Comparison of ENCODE assay signal across 1 cellular context in the genomic region with DNA sequence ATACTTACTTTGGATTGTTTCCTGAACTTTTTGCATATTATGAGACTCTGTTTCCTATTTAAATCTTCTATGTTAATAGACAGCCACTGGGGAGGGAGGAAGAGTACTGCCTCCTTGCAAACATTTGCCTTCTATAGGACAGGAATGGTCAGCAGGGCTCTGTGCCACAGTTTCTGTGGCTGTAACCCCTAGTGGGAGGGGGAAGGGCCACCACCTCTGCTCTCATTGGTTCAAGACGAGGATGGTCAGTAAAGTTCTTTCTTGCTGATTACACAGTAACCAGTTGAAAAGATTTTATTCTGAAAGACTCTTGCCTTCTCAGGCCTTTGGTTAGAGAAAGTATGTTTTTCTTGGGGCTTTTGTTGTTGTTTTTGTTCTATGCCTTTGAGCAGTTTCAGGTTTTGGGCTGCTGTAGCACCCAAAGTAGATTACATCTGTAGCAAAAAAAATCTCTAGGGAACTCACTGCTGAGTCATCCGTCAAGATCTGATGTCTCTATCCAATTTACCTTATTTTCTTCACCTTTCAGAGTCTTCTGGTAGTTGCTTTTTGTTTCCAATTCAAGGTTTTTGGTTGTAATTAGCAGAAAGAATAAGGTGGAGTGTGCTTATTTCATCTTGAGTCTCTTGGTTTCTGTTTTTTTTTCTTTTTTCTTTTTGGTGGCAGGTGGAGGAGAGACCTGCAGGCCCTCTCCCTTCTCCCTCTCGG.
TF ChIP-seq lines count a peak whose summit lies in the region.

No MANE protein-coding gene starts in this region.

TF ChIP-seq in GM23338, 12 proteins besides CTCF, POLR2A, EP300 and RAD21:
- TF ChIP-seq, protein P1, sequence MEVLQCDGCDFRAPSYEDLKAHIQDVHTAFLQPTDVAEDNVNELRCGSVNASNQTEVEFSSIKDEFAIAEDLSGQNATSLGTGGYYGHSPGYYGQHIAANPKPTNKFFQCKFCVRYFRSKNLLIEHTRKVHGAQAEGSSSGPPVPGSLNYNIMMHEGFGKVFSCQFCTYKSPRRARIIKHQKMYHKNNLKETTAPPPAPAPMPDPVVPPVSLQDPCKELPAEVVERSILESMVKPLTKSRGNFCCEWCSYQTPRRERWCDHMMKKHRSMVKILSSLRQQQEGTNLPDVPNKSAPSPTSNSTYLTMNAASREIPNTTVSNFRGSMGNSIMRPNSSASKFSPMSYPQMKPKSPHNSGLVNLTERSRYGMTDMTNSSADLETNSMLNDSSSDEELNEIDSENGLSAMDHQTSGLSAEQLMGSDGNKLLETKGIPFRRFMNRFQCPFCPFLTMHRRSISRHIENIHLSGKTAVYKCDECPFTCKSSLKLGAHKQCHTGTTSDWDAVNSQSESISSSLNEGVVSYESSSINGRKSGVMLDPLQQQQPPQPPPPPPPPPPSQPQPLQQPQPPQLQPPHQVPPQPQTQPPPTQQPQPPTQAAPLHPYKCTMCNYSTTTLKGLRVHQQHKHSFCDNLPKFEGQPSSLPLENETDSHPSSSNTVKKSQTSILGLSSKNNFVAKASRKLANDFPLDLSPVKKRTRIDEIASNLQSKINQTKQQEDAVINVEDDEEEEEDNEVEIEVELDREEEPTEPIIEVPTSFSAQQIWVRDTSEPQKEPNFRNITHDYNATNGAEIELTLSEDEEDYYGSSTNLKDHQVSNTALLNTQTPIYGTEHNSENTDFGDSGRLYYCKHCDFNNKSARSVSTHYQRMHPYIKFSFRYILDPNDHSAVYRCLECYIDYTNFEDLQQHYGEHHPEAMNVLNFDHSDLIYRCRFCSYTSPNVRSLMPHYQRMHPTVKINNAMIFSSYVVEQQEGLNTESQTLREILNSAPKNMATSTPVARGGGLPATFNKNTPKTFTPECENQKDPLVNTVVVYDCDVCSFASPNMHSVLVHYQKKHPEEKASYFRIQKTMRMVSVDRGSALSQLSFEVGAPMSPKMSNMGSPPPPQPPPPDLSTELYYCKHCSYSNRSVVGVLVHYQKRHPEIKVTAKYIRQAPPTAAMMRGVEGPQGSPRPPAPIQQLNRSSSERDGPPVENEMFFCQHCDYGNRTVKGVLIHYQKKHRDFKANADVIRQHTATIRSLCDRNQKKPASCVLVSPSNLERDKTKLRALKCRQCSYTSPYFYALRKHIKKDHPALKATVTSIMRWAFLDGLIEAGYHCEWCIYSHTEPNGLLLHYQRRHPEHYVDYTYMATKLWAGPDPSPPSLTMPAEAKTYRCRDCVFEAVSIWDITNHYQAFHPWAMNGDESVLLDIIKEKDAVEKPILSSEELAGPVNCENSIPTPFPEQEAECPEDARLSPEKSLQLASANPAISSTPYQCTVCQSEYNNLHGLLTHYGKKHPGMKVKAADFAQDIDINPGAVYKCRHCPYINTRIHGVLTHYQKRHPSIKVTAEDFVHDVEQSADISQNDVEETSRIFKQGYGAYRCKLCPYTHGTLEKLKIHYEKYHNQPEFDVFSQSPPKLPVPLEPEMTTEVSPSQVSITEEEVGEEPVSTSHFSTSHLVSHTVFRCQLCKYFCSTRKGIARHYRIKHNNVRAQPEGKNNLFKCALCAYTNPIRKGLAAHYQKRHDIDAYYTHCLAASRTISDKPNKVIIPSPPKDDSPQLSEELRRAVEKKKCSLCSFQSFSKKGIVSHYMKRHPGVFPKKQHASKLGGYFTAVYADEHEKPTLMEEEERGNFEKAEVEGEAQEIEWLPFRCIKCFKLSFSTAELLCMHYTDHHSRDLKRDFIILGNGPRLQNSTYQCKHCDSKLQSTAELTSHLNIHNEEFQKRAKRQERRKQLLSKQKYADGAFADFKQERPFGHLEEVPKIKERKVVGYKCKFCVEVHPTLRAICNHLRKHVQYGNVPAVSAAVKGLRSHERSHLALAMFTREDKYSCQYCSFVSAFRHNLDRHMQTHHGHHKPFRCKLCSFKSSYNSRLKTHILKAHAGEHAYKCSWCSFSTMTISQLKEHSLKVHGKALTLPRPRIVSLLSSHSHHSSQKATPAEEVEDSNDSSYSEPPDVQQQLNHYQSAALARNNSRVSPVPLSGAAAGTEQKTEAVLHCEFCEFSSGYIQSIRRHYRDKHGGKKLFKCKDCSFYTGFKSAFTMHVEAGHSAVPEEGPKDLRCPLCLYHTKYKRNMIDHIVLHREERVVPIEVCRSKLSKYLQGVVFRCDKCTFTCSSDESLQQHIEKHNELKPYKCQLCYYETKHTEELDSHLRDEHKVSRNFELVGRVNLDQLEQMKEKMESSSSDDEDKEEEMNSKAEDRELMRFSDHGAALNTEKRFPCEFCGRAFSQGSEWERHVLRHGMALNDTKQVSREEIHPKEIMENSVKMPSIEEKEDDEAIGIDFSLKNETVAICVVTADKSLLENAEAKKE (CRISPR knock-in tag; IDR thresholded peaks at IDR 0.05): no peak
- TF ChIP-seq STAT1 (IDR thresholded peaks at IDR 0.05; ENCODE audit: unreplicated experiment): no peak
- TF ChIP-seq, protein P2, sequence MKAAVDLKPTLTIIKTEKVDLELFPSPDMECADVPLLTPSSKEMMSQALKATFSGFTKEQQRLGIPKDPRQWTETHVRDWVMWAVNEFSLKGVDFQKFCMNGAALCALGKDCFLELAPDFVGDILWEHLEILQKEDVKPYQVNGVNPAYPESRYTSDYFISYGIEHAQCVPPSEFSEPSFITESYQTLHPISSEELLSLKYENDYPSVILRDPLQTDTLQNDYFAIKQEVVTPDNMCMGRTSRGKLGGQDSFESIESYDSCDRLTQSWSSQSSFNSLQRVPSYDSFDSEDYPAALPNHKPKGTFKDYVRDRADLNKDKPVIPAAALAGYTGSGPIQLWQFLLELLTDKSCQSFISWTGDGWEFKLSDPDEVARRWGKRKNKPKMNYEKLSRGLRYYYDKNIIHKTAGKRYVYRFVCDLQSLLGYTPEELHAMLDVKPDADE (IDR thresholded peaks at IDR 0.05): no peak
- TF ChIP-seq CREB1 (CRISPR knock-in tag; IDR thresholded peaks at IDR 0.05; ENCODE audit: low read depth): no peak
- TF ChIP-seq ZNF114 (CRISPR knock-in tag; IDR thresholded peaks at IDR 0.05): no peak
- no peak for TF ChIP-seq NANOG (IDR thresholded peaks at IDR 0.05; ENCODE audit: borderline replicate concordance)
- TF ChIP-seq POLR2AphosphoS5 (IDR thresholded peaks at IDR 0.05; ENCODE audit: low read depth): no peak
- TF ChIP-seq, protein P3, sequence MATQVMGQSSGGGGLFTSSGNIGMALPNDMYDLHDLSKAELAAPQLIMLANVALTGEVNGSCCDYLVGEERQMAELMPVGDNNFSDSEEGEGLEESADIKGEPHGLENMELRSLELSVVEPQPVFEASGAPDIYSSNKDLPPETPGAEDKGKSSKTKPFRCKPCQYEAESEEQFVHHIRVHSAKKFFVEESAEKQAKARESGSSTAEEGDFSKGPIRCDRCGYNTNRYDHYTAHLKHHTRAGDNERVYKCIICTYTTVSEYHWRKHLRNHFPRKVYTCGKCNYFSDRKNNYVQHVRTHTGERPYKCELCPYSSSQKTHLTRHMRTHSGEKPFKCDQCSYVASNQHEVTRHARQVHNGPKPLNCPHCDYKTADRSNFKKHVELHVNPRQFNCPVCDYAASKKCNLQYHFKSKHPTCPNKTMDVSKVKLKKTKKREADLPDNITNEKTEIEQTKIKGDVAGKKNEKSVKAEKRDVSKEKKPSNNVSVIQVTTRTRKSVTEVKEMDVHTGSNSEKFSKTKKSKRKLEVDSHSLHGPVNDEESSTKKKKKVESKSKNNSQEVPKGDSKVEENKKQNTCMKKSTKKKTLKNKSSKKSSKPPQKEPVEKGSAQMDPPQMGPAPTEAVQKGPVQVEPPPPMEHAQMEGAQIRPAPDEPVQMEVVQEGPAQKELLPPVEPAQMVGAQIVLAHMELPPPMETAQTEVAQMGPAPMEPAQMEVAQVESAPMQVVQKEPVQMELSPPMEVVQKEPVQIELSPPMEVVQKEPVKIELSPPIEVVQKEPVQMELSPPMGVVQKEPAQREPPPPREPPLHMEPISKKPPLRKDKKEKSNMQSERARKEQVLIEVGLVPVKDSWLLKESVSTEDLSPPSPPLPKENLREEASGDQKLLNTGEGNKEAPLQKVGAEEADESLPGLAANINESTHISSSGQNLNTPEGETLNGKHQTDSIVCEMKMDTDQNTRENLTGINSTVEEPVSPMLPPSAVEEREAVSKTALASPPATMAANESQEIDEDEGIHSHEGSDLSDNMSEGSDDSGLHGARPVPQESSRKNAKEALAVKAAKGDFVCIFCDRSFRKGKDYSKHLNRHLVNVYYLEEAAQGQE (IDR thresholded peaks at IDR 0.05; ENCODE audit: unreplicated experiment): no peak
- TF ChIP-seq EZH2phosphoT487 (IDR thresholded peaks at IDR 0.05; ENCODE audit: unreplicated experiment): no peak
- TF ChIP-seq ZNF331 (CRISPR knock-in tag; IDR thresholded peaks at IDR 0.05; ENCODE audit: low read depth): no peak
- TF ChIP-seq JUNB (IDR thresholded peaks at IDR 0.05; ENCODE audit: unreplicated experiment): no peak
- no peak for TF ChIP-seq EZH2 (IDR thresholded peaks at IDR 0.05; ENCODE audit: low read depth, unreplicated experiment)
